9 cellular contexts compared by ENCODE assay signal in the genomic region with DNA sequence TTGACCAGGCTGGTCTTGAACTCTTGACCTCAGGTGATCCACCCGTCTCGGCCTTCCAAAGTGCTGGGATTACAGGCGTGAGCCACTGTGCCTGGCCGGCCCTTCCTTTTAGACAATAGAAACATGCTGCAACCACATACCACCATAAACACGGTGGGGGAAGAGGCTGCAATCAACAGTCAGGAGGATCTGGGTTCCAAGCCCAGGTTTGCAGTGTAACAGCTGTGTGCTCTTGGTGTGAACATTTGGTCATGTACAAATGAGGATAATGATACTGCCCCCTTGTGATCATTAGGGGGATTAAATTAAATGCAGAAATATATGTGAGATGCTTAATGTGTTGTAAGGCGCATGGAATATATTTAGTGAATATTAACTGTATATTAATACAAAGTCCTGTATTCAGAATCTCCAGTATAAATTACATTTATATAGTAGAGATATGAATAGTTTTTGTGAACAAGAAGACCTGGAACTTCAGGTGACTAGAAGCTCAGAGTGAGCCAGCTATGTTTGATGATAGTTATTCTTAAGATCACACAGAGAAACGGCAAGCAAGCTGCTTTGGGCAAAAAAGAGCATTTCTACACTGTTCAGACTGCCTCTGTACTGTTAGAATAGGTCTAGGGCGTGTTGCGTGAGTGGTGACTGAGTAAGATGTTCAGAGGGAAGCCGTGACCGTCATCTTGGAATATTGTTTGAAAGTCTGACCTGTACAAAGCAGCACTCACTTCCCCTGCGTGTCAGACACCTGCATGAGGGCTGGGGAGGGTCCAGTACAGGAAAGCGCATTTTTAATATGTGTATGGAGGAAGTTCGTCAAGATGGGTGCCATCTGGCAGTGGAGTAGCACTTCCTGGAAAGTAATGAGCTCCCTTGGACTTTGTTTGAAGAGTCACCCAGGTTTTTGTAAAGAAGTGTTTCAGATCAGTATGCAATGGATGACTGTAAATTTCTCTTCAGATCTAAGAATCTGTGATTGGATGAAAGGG.
DNase-seq lines count a peak whose midpoint lies in the region; ATAC-seq and TF ChIP-seq lines count a peak whose summit lies in the region.
"Had no signal": no experiment of that assay in that cellular context is flagged by ENCODE, and none has a peak within 500 bp of the region (broad histone marks: within the 10 kb centered on the region; RNA-seq: fewer than 3 reads in every experiment).

No MANE protein-coding gene starts in this region.

- DNase-seq in CD1c-positive myeloid dendritic cell (ENCODE audit: extremely low spot score) (peak; percentile 65), SKM-1 treated with dmso at 0.1 percent for 144 hours (lab: John Stamatoyannopoulos, UW; ENCODE audit: unreplicated experiment) (peak; percentile 44), fibroblast of pulmonary artery (ENCODE audit: low read depth) (peak; percentile 80), retinal pigment epithelial cell (ENCODE audit: low read depth) (no peak), dedifferentiated amniotic fluid mesenchymal stem cell (ENCODE audit: extremely low spot score) (no peak), omental fat pad (ENCODE audit: low spot score) (no peak)

- H3K27ac ChIP-seq in KOPT-K1 (ENCODE audit: low read depth, low read length, poor library complexity, severe bottlenecking): peak overlapping the region; percentile 40
- H3K27ac ChIP-seq: SK-N-MC had no signal

- peak; percentile 54 for TF ChIP-seq CTCF in fibroblast of pulmonary artery (IDR thresholded peaks at IDR 0.05; ENCODE audit: low read length, missing control alignments)
- peak; percentile 47 for TF ChIP-seq CTCF in retinal pigment epithelial cell (conservative IDR thresholded peaks at IDR 0.05; ENCODE audit: low read depth, low read length)
- TF ChIP-seq CTCF in omental fat pad (IDR thresholded peaks at IDR 0.05): no peak

- H3K36me3 ChIP-seq in KOPT-K1 (ENCODE audit: insufficient read depth, low read length): no peaks in the 10 kb centered on the region

- ATAC-seq in GM18498 (IDR thresholded peaks at IDR 0.05; ENCODE audit: unreplicated experiment) (peak; percentile 66), omental fat pad (ENCODE audit: low FRiP score) (no peak)

- no peak overlapping the region for H3K4me3 ChIP-seq in fibroblast of pulmonary artery (replicated peaks; ENCODE audit: low read depth, low read length)
- H3K4me3 ChIP-seq in retinal pigment epithelial cell (ENCODE audit: low read length): no peak overlapping the region
- H3K4me3 ChIP-seq: SK-N-MC had no signal

- no peaks in the 10 kb centered on the region for H3K9me3 ChIP-seq in KOPT-K1 (ENCODE audit: insufficient read depth, low read length, poor library complexity, severe bottlenecking)

Comparison
In these comparisons a context has a peak if more than half of its experiments do, and no peak if none do; other contexts are left out.
1. DNase-seq: peak in CD1c-positive myeloid dendritic cell (single experiment), SKM-1 treated with dmso at 0.1 percent for 144 hours (single experiment) and fibroblast of pulmonary artery (single experiment); none in retinal pigment epithelial cell (single experiment), dedifferentiated amniotic fluid mesenchymal stem cell (single experiment) and omental fat pad (single experiment).
2. CTCF ChIP-seq: peak in fibroblast of pulmonary artery (single experiment) and retinal pigment epithelial cell (single experiment); none in omental fat pad (0 of 3).